Comparison of ENCODE assay signal across 22 cellular contexts in the genomic region with DNA sequence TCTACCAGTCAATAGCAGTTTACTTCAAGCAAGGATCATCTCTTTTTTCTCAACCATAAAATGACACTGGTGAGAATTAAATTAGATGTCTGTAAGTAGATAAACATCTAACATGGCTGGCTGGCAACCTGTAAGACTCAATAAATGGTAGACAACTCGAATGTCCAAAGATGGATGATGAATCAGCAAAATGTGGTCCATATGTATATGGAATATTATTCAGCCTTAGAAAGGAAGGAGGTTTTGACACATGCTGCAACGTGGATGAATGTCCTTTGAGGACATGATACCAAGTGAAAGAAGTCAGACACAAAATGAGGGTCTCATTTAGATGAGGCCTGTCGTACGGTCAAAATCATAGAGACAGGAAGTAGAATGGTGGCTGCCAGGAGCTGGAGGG.
"Had no signal": no experiment of that assay in that cellular context is flagged by ENCODE, and none has a peak within 500 bp of the region (broad histone marks: within the 10 kb centered on the region; RNA-seq: fewer than 3 reads in every experiment).

No MANE protein-coding gene starts in this region.

- H3K36me3 ChIP-seq: left ventricle myocardium inferior, ovary, sigmoid colon, spleen, suprapubic skin, thoracic aorta, tibial artery, upper lobe of right lung had no signal

- H3K27me3 ChIP-seq: ovary had no signal

- H3K4me3 ChIP-seq: left ventricle myocardium inferior, lung, mucosa of descending colon, ovary, sigmoid colon, spleen, suprapubic skin, thoracic aorta, tibial artery, upper lobe of right lung had no signal

- DNase-seq: islet precursor cell; left ventricle myocardium inferior; midbrain; mucosa of descending colon; naive thymus-derived CD4-positive, alpha-beta T cell; ovary; retina; right cardiac atrium; sigmoid colon; small intestine; spleen; stimulated activated CD4-positive, alpha-beta T cell treated with anti-CD3 and anti-CD28 coated beads, Interleukin-4, amount 100 ng/mL, for 24 hours; stimulated activated naive CD4-positive, alpha-beta T cell; tibial artery; trophoblast cell; upper lobe of right lung had no signal

- FAIRE-seq: small intestine, urothelium cell line had no signal

- H3K9me3 ChIP-seq: left ventricle myocardium inferior, mucosa of descending colon, ovary, sigmoid colon, spleen, suprapubic skin, thoracic aorta, tibial artery, upper lobe of right lung had no signal

- H3K27ac ChIP-seq: left ventricle myocardium inferior, ovary, sigmoid colon, spleen, suprapubic skin, thoracic aorta, tibial artery, upper lobe of right lung had no signal

- ATAC-seq: mucosa of descending colon; naive thymus-derived CD4-positive, alpha-beta T cell; natural killer cell treated with Interleukin-12 subunit alpha and Interleukin-12 subunit beta and Interleukin-15 and Interleukin-18, amount 100 ng/mL, for 72 hours; right cardiac atrium; stimulated activated effector memory CD8-positive, alpha-beta T cell treated with anti-CD3 and anti-CD28 coated beads, Interleukin-12 subunit alpha, Interleukin-12 subunit beta, amount 100 ng/mL, for 72 hours; upper lobe of right lung had no signal
